ENCODE assay signal across 22 cellular contexts in the genomic region with DNA sequence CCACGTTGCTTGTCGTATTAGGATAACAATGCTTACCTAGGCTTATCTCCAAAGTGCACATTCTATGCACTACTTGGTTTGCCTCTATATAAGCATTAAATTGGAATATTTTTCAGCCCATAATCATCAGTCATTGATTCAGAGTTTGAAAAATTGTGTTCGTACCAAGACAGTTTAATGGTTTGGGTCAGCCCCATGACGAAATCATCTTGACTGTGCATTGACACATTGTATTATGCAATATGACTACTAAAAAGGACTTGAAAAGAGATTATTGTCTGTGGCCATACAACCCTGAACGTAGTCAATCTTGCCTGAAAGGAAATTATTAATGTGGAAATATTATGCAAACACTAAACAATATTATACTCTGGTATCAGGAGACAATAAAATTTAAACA.
"Had no signal": no experiment of that assay in that cellular context is flagged by ENCODE, and none has a peak within 500 bp of the region (broad histone marks: within the 10 kb centered on the region; RNA-seq: fewer than 3 reads in every experiment).

No MANE protein-coding gene starts in this region.

- H3K36me3 ChIP-seq: colonic mucosa, heart right ventricle, lower lobe of right lung, sigmoid colon, transverse colon, vagina had no signal

- H3K9me3 ChIP-seq: colonic mucosa, lower lobe of right lung, transverse colon, vagina had no signal

- H3K36me3 Mint-ChIP-seq: activated naive CD8-positive, alpha-beta T cell treated with anti-CD3 and anti-CD28 coated beads, Interleukin-2, amount 10 ng/mL, durations not matched to agents 7 days and 5 days; stimulated activated naive B cell treated with anti-CD40 and anti-IgM and Interleukin-4, amounts not matched to agents 10 μg/mL and 1 μg/mL and 100 μg/mL, for 72 hours had no signal

- H3K27me3 Mint-ChIP-seq: activated CD4-positive, alpha-beta memory T cell treated with anti-CD3 and anti-CD28 coated beads, Interleukin-2, amount 10 ng/mL, durations not matched to agents 7 days and 5 days; activated CD4-positive, alpha-beta T cell treated with anti-CD3 and anti-CD28 coated beads, Interleukin-2, amount 10 ng/mL, durations not matched to agents 24 days and 14 days; activated naive CD8-positive, alpha-beta T cell treated with anti-CD3 and anti-CD28 coated beads, Interleukin-2, amount 10 ng/mL, durations not matched to agents 7 days and 5 days; naive thymus-derived CD4-positive, alpha-beta T cell; stimulated activated naive B cell treated with anti-CD40 and anti-IgM and Interleukin-4, amounts not matched to agents 10 μg/mL and 1 μg/mL and 100 μg/mL, for 72 hours had no signal

- H3K4me3 ChIP-seq: colonic mucosa, heart right ventricle, lower lobe of right lung, sigmoid colon, transverse colon, vagina had no signal

- H3K4me1 ChIP-seq: colonic mucosa, heart right ventricle, lower lobe of right lung, sigmoid colon, transverse colon had no signal

- H3K4me3 Mint-ChIP-seq: activated CD4-positive, alpha-beta memory T cell treated with anti-CD3 and anti-CD28 coated beads, Interleukin-2, amount 10 ng/mL, durations not matched to agents 7 days and 5 days; activated CD4-positive, alpha-beta T cell treated with anti-CD3 and anti-CD28 coated beads, Interleukin-2, amount 10 ng/mL, durations not matched to agents 24 days and 14 days; activated naive CD4-positive, alpha-beta T cell treated with anti-CD3 and anti-CD28 coated beads for 36 hours; activated naive CD8-positive, alpha-beta T cell treated with anti-CD3 and anti-CD28 coated beads, Interleukin-2, amount 10 ng/mL, durations not matched to agents 7 days and 5 days; activated T-cell treated with anti-CD3 and anti-CD28 coated beads, Interleukin-2, amount 50 U/mL, for 72 hours; endodermal cell; naive thymus-derived CD4-positive, alpha-beta T cell; neural crest cell; stimulated activated naive B cell treated with anti-CD40 and anti-IgM and Interleukin-4, amounts not matched to agents 10 μg/mL and 1 μg/mL and 100 μg/mL, for 72 hours had no signal

- DNase-seq: activated CD4-positive, alpha-beta memory T cell treated with anti-CD3 and anti-CD28 coated beads, Interleukin-2, amount 10 ng/mL, durations not matched to agents 7 days and 5 days; activated CD4-positive, alpha-beta T cell treated with anti-CD3 and anti-CD28 coated beads, Interleukin-2, amount 10 ng/mL, durations not matched to agents 24 days and 14 days; activated effector memory CD4-positive, alpha-beta T cell treated with Interleukin-2 at 50 U/mL for 16 hours; activated naive CD4-positive, alpha-beta T cell treated with anti-CD3 and anti-CD28 coated beads for 36 hours; activated naive CD8-positive, alpha-beta T cell treated with anti-CD3 and anti-CD28 coated beads, Interleukin-2, amount 10 ng/mL, durations not matched to agents 7 days and 5 days; activated T-cell treated with anti-CD3 and anti-CD28 coated beads, Interleukin-2, amount 50 U/mL, for 72 hours; amniotic stem cell; colonic mucosa; endodermal cell; heart right ventricle; lower lobe of right lung; naive thymus-derived CD4-positive, alpha-beta T cell; posterior cingulate gyrus; sigmoid colon; stimulated activated CD4-positive, alpha-beta T cell treated with anti-CD3 and anti-CD28 coated beads, Interleukin-2, amount 100 ng/mL, for 48 hours; stimulated activated CD8-positive, alpha-beta memory T cell treated with anti-CD3 and anti-CD28 coated beads, Interleukin-4, amount 100 ng/mL, for 48 hours; stimulated activated naive B cell treated with anti-CD40 and anti-IgM and Interleukin-4, amounts not matched to agents 10 μg/mL and 1 μg/mL and 100 μg/mL, for 72 hours; T1000; transverse colon had no signal

- ATAC-seq: activated T-cell treated with anti-CD3 and anti-CD28 coated beads, Interleukin-2, amount 50 U/mL, for 72 hours; heart right ventricle; lower lobe of right lung; naive thymus-derived CD4-positive, alpha-beta T cell; stimulated activated naive B cell treated with anti-CD40 and anti-IgM and Interleukin-4, amounts not matched to agents 10 μg/mL and 1 μg/mL and 100 μg/mL, for 72 hours had no signal

- H3K4me1 Mint-ChIP-seq: endodermal cell had no signal

- H3K27ac Mint-ChIP-seq: activated CD4-positive, alpha-beta memory T cell treated with anti-CD3 and anti-CD28 coated beads, Interleukin-2, amount 10 ng/mL, durations not matched to agents 7 days and 5 days; activated CD4-positive, alpha-beta T cell treated with anti-CD3 and anti-CD28 coated beads, Interleukin-2, amount 10 ng/mL, durations not matched to agents 24 days and 14 days; activated naive CD4-positive, alpha-beta T cell treated with anti-CD3 and anti-CD28 coated beads for 36 hours; activated naive CD8-positive, alpha-beta T cell treated with anti-CD3 and anti-CD28 coated beads, Interleukin-2, amount 10 ng/mL, durations not matched to agents 7 days and 5 days; activated T-cell treated with anti-CD3 and anti-CD28 coated beads, Interleukin-2, amount 50 U/mL, for 72 hours; endodermal cell; naive thymus-derived CD4-positive, alpha-beta T cell; stimulated activated naive B cell treated with anti-CD40 and anti-IgM and Interleukin-4, amounts not matched to agents 10 μg/mL and 1 μg/mL and 100 μg/mL, for 72 hours had no signal

- H3K27me3 ChIP-seq: colonic mucosa, heart right ventricle, sigmoid colon, transverse colon, vagina had no signal

- H3K27ac ChIP-seq: colonic mucosa, epithelial cell of prostate, heart right ventricle, lower lobe of right lung, sigmoid colon, transverse colon, vagina had no signal

- H3K9me3 Mint-ChIP-seq: activated CD4-positive, alpha-beta memory T cell treated with anti-CD3 and anti-CD28 coated beads, Interleukin-2, amount 10 ng/mL, durations not matched to agents 7 days and 5 days; endodermal cell; neural crest cell; stimulated activated naive B cell treated with anti-CD40 and anti-IgM and Interleukin-4, amounts not matched to agents 10 μg/mL and 1 μg/mL and 100 μg/mL, for 72 hours had no signal
